17 cellular contexts compared by ENCODE assay signal in genomic region chr2:31397099-31397498, GRCh38. TPM values are rescaled to one million over a fixed set of nuclear protein-coding genes. Genes with fewer than 3 reads are reported as not detected.
DNase-seq lines count a peak whose midpoint lies in the region; ATAC-seq and TF ChIP-seq lines count a peak whose summit lies in the region.
"Had no signal": no experiment of that assay in that cellular context is flagged by ENCODE, and none has a peak within 500 bp of the region (broad histone marks: within the 10 kb centered on the region; RNA-seq: fewer than 3 reads in every experiment).

No MANE protein-coding gene starts in this region.

- H3K27me3 ChIP-seq in DND-41 (ENCODE audit: insufficient read depth, low read length, poor library complexity) = peaks cover 2% of the 10 kb centered on the region

- no peak overlapping the region for H2AFZ ChIP-seq in DND-41 (ENCODE audit: low read depth, low read length)

- peaks cover 13% of the 10 kb centered on the region for H3K36me3 Mint-ChIP-seq in MCF 10A (ENCODE audit: insufficient read depth, unreplicated experiment)
- H3K36me3 Mint-ChIP-seq: activated naive CD4-positive, alpha-beta T cell treated with anti-CD3 and anti-CD28 coated beads, Interleukin-2, amount 50 U/mL, for 24 hours; brain had no signal

- no peak for DNase-seq in DND-41
- DNase-seq in NCI-H1105 treated with DMSO at 0.1 percent for 48 hours (lab: John Stamatoyannopoulos, UW) = peak; percentile 78
- DNase-seq in MCF 10A (ENCODE audit: unreplicated experiment) = peak; percentile 85
- DNase-seq in mucosa of descending colon = no peak
- DNase-seq in NCI-H2227 (lab: John Stamatoyannopoulos, UW; ENCODE audit: unreplicated experiment) = no peak
- DNase-seq in COLO829 (ENCODE audit: low spot score) = no peak
- DNase-seq in NCI-H748 treated with DMSO at 0.1 percent for 48 hours (lab: John Stamatoyannopoulos, UW) = no peak
- DNase-seq: activated CD4-positive, CD25-positive, alpha-beta regulatory T cell treated with anti-CD3 and anti-CD28 coated beads, Interleukin-2, amount 50 U/mL, for 72 hours; mesendoderm; MV-4-11; SHP77; small intestine; stimulated activated naive CD4-positive, alpha-beta T cell treated with Interleukin-2 at 50 U/mL for 16 hours; T-helper 2 cell had no signal

- no peaks in the 10 kb centered on the region for H3K9me3 ChIP-seq in DND-41 (ENCODE audit: insufficient read depth, low read length, severe bottlenecking)
- no peaks in the 10 kb centered on the region for H3K9me3 ChIP-seq in mucosa of descending colon

- H3K4me1 Mint-ChIP-seq in MCF 10A (ENCODE audit: insufficient read depth, unreplicated experiment) = peaks cover 43% of the 10 kb centered on the region
- H3K4me1 Mint-ChIP-seq: activated naive CD4-positive, alpha-beta T cell treated with anti-CD3 and anti-CD28 coated beads, Interleukin-2, amount 50 U/mL, for 24 hours; brain had no signal

- peak; percentile 17; the same call in 1 of the 3 replicates for ATAC-seq in DND-41 (ENCODE audit: insufficient read depth, low read depth)
- ATAC-seq in mucosa of descending colon = peak; percentile 29
- no peak for ATAC-seq in GM19351 (IDR thresholded peaks at IDR 0.05; ENCODE audit: unreplicated experiment)

- H3K9ac ChIP-seq in DND-41 (ENCODE audit: low read depth, low read length) = no peak overlapping the region

- H3K27ac Mint-ChIP-seq in MCF 10A (ENCODE audit: low read depth, unreplicated experiment) = no peak overlapping the region
- H3K27ac Mint-ChIP-seq: activated naive CD4-positive, alpha-beta T cell treated with anti-CD3 and anti-CD28 coated beads, Interleukin-2, amount 50 U/mL, for 24 hours; brain had no signal

- intact Hi-C loops in MCF 10A (cut with micrococcal nuclease) (no loop called here), mucosa of descending colon (cut with DNase I, micrococcal nuclease) (no loop called here)

- H3K36me3 ChIP-seq in DND-41 (ENCODE audit: insufficient read depth, low read length) (no peaks in the 10 kb centered on the region), mucosa of descending colon (ENCODE audit: low read depth) (no peaks in the 10 kb centered on the region)

- POLR2A ChIA-PET in MCF 10A (lab: Yijun Ruan, JAX) = interaction anchor here (1.0 to 1.9 kb wide), 3 partner anchors 13 to 17 kb away, joined by 3 to 6 read pairs (median 4); partner anchors contain the start of gene XDH

- no peak overlapping the region for H3K27ac ChIP-seq in DND-41 (ENCODE audit: low read length)

- H3K4me3 Mint-ChIP-seq in MCF 10A (ENCODE audit: unreplicated experiment) = no peak overlapping the region
- H3K4me3 Mint-ChIP-seq: activated naive CD4-positive, alpha-beta T cell treated with anti-CD3 and anti-CD28 coated beads, Interleukin-2, amount 50 U/mL, for 24 hours; brain had no signal

- BruUV-seq in MCF 10A (replicated peaks; lab: Mats Ljungman, UMichigan) = no TSS peak

- no peaks in the 10 kb centered on the region for H3K27me3 Mint-ChIP-seq in MCF 10A (ENCODE audit: insufficient read depth, unreplicated experiment)
- H3K27me3 Mint-ChIP-seq: brain had no signal

- CTCF ChIA-PET in MCF 10A (lab: Yijun Ruan, JAX) = interaction anchor here (0.8 to 1.8 kb wide), 2 partner anchors 11 to 63 kb away, joined by 3 to 7 read pairs; no protein-coding TSS in a partner anchor

- H3K4me1 ChIP-seq in DND-41 (ENCODE audit: insufficient read depth, low read length) (no peaks in the 10 kb centered on the region), mucosa of descending colon (ENCODE audit: low read depth) (no peaks in the 10 kb centered on the region)

- H3K4me3 ChIP-seq in DND-41 (ENCODE audit: low read depth in 1 of 2, low read length in 2 of 2) (no peak overlapping the region), mucosa of descending colon (no peak overlapping the region)

- H3K9me3 Mint-ChIP-seq in MCF 10A (ENCODE audit: unreplicated experiment) = peaks cover 16% of the 10 kb centered on the region
- H3K9me3 Mint-ChIP-seq: activated naive CD4-positive, alpha-beta T cell treated with anti-CD3 and anti-CD28 coated beads, Interleukin-2, amount 50 U/mL, for 24 hours; brain had no signal

- H4K20me1 ChIP-seq in DND-41 (ENCODE audit: insufficient read depth, low read length) = no peaks in the 10 kb centered on the region

- H3K79me2 ChIP-seq in DND-41 (ENCODE audit: insufficient read depth, low read length) = no peaks in the 10 kb centered on the region

- no peak overlapping the region for H3K4me2 ChIP-seq in DND-41 (ENCODE audit: insufficient read depth, low read length)

- TF ChIP-seq CTCF in DND-41 (IDR thresholded peaks at IDR 0.05; ENCODE audit: borderline replicate concordance, extremely low read depth, low read length, poor library complexity, severe bottlenecking) (no peak), MCF 10A (IDR thresholded peaks at IDR 0.05; ENCODE audit: unreplicated experiment) (no peak), mucosa of descending colon (IDR thresholded peaks at IDR 0.05) (no peak)

RNA-seq across cellular contexts. Expression of gene XDH, which starts 17.4 kb away (rescaled TPM):
- 29.3 and 47.5 TPM in 2 replicates for total RNA-seq in MCF 10A (2022)
- total RNA-seq in mucosa of descending colon = 10 to 100 TPM; 18.4 to 75.4 (median 40.7) TPM

Comparison
In these comparisons a context has a peak if more than half of its experiments do, and no peak if none do; other contexts are left out.
1. DNase-seq: peak in NCI-H1105 treated with DMSO at 0.1 percent for 48 hours (single experiment) and MCF 10A (single experiment); none in DND-41 (single experiment), mucosa of descending colon (0 of 3), NCI-H2227 (single experiment), COLO829 (single experiment) and NCI-H748 treated with DMSO at 0.1 percent for 48 hours (single experiment).